24 cellular contexts compared by ENCODE assay signal in genomic region chr4:99960648-99961047, GRCh38.
"Had no signal": no experiment of that assay in that cellular context is flagged by ENCODE, and none has a peak within 500 bp of the region (broad histone marks: within the 10 kb centered on the region; RNA-seq: fewer than 3 reads in every experiment).

No MANE protein-coding gene starts in this region.

- H3K9me3 ChIP-seq: body of pancreas, gastrocnemius medialis, uterus had no signal

- H3K4me1 ChIP-seq: body of pancreas, esophagus squamous epithelium, gastrocnemius medialis, left ventricle myocardium inferior, uterus had no signal

- H3K36me3 ChIP-seq: esophagus squamous epithelium, gastrocnemius medialis, left ventricle myocardium inferior, uterus had no signal

- FAIRE-seq: colon, islet of Langerhans, TTC549 had no signal

- ATAC-seq: activated naive CD4-positive, alpha-beta T cell treated with anti-CD3 and anti-CD28 coated beads, Interleukin-2, amount 50 U/mL, for 72 hours; activated T-cell treated with anti-CD3 and anti-CD28 coated beads, Interleukin-2, amount 50 U/mL, for 72 hours; body of pancreas; gastrocnemius medialis; right cardiac atrium had no signal

- DNase-seq: activated CD4-positive, alpha-beta T cell treated with anti-CD3 and anti-CD28 coated beads for 4 hours; activated CD4-positive, alpha-beta T cell treated with anti-CD3 and anti-CD28 coated beads, Interleukin-2, amount 50 U/mL, for 4 hours; activated naive CD4-positive, alpha-beta T cell; activated T-cell treated with anti-CD3 and anti-CD28 coated beads for 4 hours; activated T-cell treated with anti-CD3 and anti-CD28 coated beads, Interleukin-2, amount 50 U/mL, for 72 hours; anterior cingulate cortex; body of pancreas; dermis blood vessel endothelial cell; effector CD4-positive, alpha-beta T cell; esophagus squamous epithelium; gastrocnemius medialis; glutamatergic neuron; left ventricle myocardium inferior; posterior cingulate gyrus; right cardiac atrium; stimulated activated CD4-positive, alpha-beta T cell treated with anti-CD3 and anti-CD28 coated beads, Interleukin-12 subunit alpha, Interleukin-12 subunit beta, amount 100 ng/mL, for 4 hours; stimulated activated CD4-positive, alpha-beta T cell treated with anti-CD3 and anti-CD28 coated beads, Interleukin-4, amount 100 ng/mL, for 1 hour; uterus had no signal

- H3K27me3 ChIP-seq: body of pancreas, gastrocnemius medialis, uterus had no signal

- H3K4me3 ChIP-seq: body of pancreas, esophagus squamous epithelium, gastrocnemius medialis, left ventricle myocardium inferior, lung, uterus had no signal

- H3K27ac ChIP-seq: body of pancreas, esophagus squamous epithelium, gastrocnemius medialis, left ventricle myocardium inferior, uterus, VCaP had no signal
